In genomic region chr6:47479156-47479541, GRCh38 we compare ENCODE assay signal across 1 cellular context.
A peak's percentile ranks its signal among the peaks of the same experiment; 100 is the strongest.
TF ChIP-seq lines count a peak whose summit lies in the region.

No MANE protein-coding gene starts in this region.

TF ChIP-seq in HEK293, 187 proteins besides CTCF, POLR2A, EP300 and RAD21 (continued from another document):
- no peak for TF ChIP-seq ZNF449 (tag by site-specific recombination; IDR thresholded peaks at IDR 0.05)
- TF ChIP-seq REPIN1 (tag by site-specific recombination; IDR thresholded peaks at IDR 0.05; ENCODE audit: low read depth) = no peak
- no peak for TF ChIP-seq PRDM2 (tag by site-specific recombination; IDR thresholded peaks at IDR 0.05; ENCODE audit: borderline replicate concordance)
- no peak for TF ChIP-seq OVOL3 (tag by site-specific recombination; IDR thresholded peaks at IDR 0.05)
- no peak for TF ChIP-seq ZNF133 (tag by site-specific recombination; IDR thresholded peaks at IDR 0.05)
- peak; percentile 90 for TF ChIP-seq PRDM1 (tag by site-specific recombination; IDR thresholded peaks at IDR 0.05)
- TF ChIP-seq GLIS1 (tag by site-specific recombination; IDR thresholded peaks at IDR 0.05) = peak; percentile 56
- no peak for TF ChIP-seq ZNF148 (tag by site-specific recombination; IDR thresholded peaks at IDR 0.05; ENCODE audit: borderline replicate concordance)
- TF ChIP-seq ZNF48 (tag by site-specific recombination; IDR thresholded peaks at IDR 0.05) = no peak
- TF ChIP-seq SP3 (tag by site-specific recombination; IDR thresholded peaks at IDR 0.05) = no peak
